In the genomic region with DNA sequence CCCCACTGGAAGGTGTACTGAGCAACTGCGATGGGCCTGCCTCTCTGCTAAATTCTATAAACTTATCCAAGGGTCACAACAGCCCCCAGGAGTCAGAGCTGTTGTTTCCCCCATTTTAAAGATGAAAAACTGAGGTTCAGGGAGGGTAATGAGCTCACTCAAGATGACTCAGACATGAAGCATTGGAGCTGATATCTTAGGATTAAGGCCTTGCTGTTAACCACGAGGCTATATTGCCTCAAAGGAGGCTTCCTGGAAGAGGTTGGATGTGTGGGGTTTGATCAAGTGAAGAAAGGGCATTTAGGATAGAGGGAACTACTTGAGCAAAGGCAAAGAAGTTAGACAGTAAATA, we compare ENCODE assay signal across 12 cellular contexts. TPM values are rescaled to one million over a fixed set of nuclear protein-coding genes. Genes with fewer than 3 reads are reported as not detected.
DNase-seq lines count a peak whose midpoint lies in the region; ATAC-seq, FAIRE-seq and TF ChIP-seq lines count a peak whose summit lies in the region.
"Had no signal": no experiment of that assay in that cellular context is flagged by ENCODE, and none has a peak within 500 bp of the region (broad histone marks: within the 10 kb centered on the region; RNA-seq: fewer than 3 reads in every experiment).

No MANE protein-coding gene starts in this region.

- H3K9me3 Mint-ChIP-seq in activated CD8-positive, alpha-beta T cell treated with anti-CD3 and anti-CD28 coated beads, Interleukin-2, amount 10 ng/mL, durations not matched to agents 7 days and 5 days (ENCODE audit: insufficient read depth) = no peaks in the 10 kb centered on the region

- H3K27me3 Mint-ChIP-seq in activated CD8-positive, alpha-beta T cell treated with anti-CD3 and anti-CD28 coated beads, Interleukin-2, amount 10 ng/mL, durations not matched to agents 7 days and 5 days (ENCODE audit: low read depth) = no peaks in the 10 kb centered on the region

- H3K36me3 Mint-ChIP-seq in activated CD8-positive, alpha-beta T cell treated with anti-CD3 and anti-CD28 coated beads, Interleukin-2, amount 10 ng/mL, durations not matched to agents 7 days and 5 days (ENCODE audit: low read depth) = peaks cover 23% of the 10 kb centered on the region

- H3K9me1 ChIP-seq in keratinocyte (ENCODE audit: control insufficient read depth, extremely low read depth, insufficient read depth, low read length) = peaks cover 4% of the 10 kb centered on the region

- peaks cover 78% of the 10 kb centered on the region for H3K4me1 Mint-ChIP-seq in activated CD8-positive, alpha-beta T cell treated with anti-CD3 and anti-CD28 coated beads, Interleukin-2, amount 10 ng/mL, durations not matched to agents 7 days and 5 days (ENCODE audit: low read depth)

- peak overlapping the region; percentile 89 for H3K27ac Mint-ChIP-seq in activated CD8-positive, alpha-beta T cell treated with anti-CD3 and anti-CD28 coated beads, Interleukin-2, amount 10 ng/mL, durations not matched to agents 7 days and 5 days

- CTCF ChIA-PET in activated CD8-positive, alpha-beta T cell treated with anti-CD3 and anti-CD28 coated beads, Interleukin-2, amount 10 ng/mL, durations not matched to agents 7 days and 5 days (lab: Charles Lee) = interaction anchor here (0.7 to 4.2 kb wide), 10 partner anchors 9 to 587 kb away, joined by 3 to 19 read pairs (median 4); a partner anchor contains a TSS

- TF ChIP-seq CTCF in left ventricle myocardium inferior (IDR thresholded peaks at IDR 0.05; ENCODE audit: borderline replicate concordance) (no peak), keratinocyte (optimal IDR thresholded peaks at IDR 0.05 in 1 of 3, IDR thresholded peaks at IDR 0.05 in 1 of 3, conservative IDR thresholded peaks at IDR 0.05 in 1 of 3; ENCODE audit: extremely low read depth in 1 of 3, insufficient read depth in 2 of 3, low read length in 3 of 3) (no peak)

- intact Hi-C loops in left ventricle myocardium inferior (cut with micrococcal nuclease) (no loop called here), Right ventricle myocardium superior (cut with DNase I) (no loop called here)

- H3K4me2 ChIP-seq in keratinocyte (ENCODE audit: control insufficient read depth, extremely low read depth, insufficient read depth, low read depth, low read length) = peak overlapping the region; percentile 9

- no peak overlapping the region for H3K4me3 ChIP-seq in left ventricle myocardium inferior
- H3K4me3 ChIP-seq in keratinocyte (ENCODE audit: control insufficient read depth in 2 of 3, extremely low read depth in 1 of 3, insufficient read depth in 2 of 3, low read depth in 1 of 3, low read length in 3 of 3) = no peak overlapping the region
- H3K4me3 ChIP-seq: HAP-1 had no signal

- H3K4me1 ChIP-seq in left ventricle myocardium inferior (peaks cover 92% of the 10 kb centered on the region), keratinocyte (ENCODE audit: control insufficient read depth, extremely low read depth, insufficient read depth, low read length) (peaks cover 23% of the 10 kb centered on the region)
- H3K4me1 ChIP-seq: HAP-1 had no signal

- H3K36me3 ChIP-seq in left ventricle myocardium inferior (no peaks in the 10 kb centered on the region), keratinocyte (ENCODE audit: control insufficient read depth in 2 of 2, extremely low read depth in 1 of 2, insufficient read depth in 2 of 2, low read length in 2 of 2) (peaks cover 4 to 9% of the 10 kb centered on the region in 2 experiments)
- H3K36me3 ChIP-seq: HAP-1 had no signal

- POLR2A ChIA-PET in activated CD8-positive, alpha-beta T cell treated with anti-CD3 and anti-CD28 coated beads, Interleukin-2, amount 10 ng/mL, durations not matched to agents 7 days and 5 days (lab: Charles Lee) = interaction anchor here (0.7 to 2.5 kb wide), 3 partner anchors 11 to 69 kb away, joined by 3 to 9 read pairs (median 4); no protein-coding TSS in a partner anchor

- peaks cover 7% of the 10 kb centered on the region for H4K20me1 ChIP-seq in keratinocyte (ENCODE audit: control insufficient read depth, extremely low read depth, insufficient read depth, low read length)

- dilution Hi-C loops in keratinocyte (cut with MboI; ENCODE audit: extremely low pct_ligation_motif_present, low sequenced_read_pairs) = no loop called here

- peaks cover 19% of the 10 kb centered on the region for H3K79me2 ChIP-seq in keratinocyte (ENCODE audit: control insufficient read depth, insufficient read depth, low read length)

- H3K9ac ChIP-seq in keratinocyte (ENCODE audit: control insufficient read depth, extremely low read depth, insufficient read depth, low read length) = peak overlapping the region; percentile 4

- H2AFZ ChIP-seq in keratinocyte (ENCODE audit: control insufficient read depth, low read length) = no peak overlapping the region

- no peaks in the 10 kb centered on the region for H3K9me3 ChIP-seq in left ventricle myocardium inferior (replicated peaks)
- H3K9me3 ChIP-seq in keratinocyte (ENCODE audit: control insufficient read depth, low read depth, low read length) = no peaks in the 10 kb centered on the region
- H3K9me3 ChIP-seq: HAP-1 had no signal

- H3K4me3 Mint-ChIP-seq in activated CD8-positive, alpha-beta T cell treated with anti-CD3 and anti-CD28 coated beads, Interleukin-2, amount 10 ng/mL, durations not matched to agents 7 days and 5 days = peak overlapping the region; percentile 55

- no peak for DNase-seq in left ventricle myocardium inferior
- DNase-seq in Right ventricle myocardium superior = no peak
- no peak for DNase-seq in activated CD8-positive, alpha-beta T cell treated with anti-CD3 and anti-CD28 coated beads, Interleukin-2, amount 10 ng/mL, durations not matched to agents 7 days and 5 days
- no peak for DNase-seq in keratinocyte (ENCODE audit: low read depth, low spot score)
- peak; percentile 40 for DNase-seq in urothelium cell line (ENCODE audit: low spot score)
- DNase-seq in NCI-H345 treated with DMSO at 0.1 percent for 48 hours (lab: John Stamatoyannopoulos, UW; ENCODE audit: unreplicated experiment) = no peak
- DNase-seq in NCI-H345 (lab: John Stamatoyannopoulos, UW) = no peak
- DNase-seq: amygdala, Calu3, NCI-H524 had no signal

- no peak for ATAC-seq in Right ventricle myocardium superior (ENCODE audit: poor library complexity)
- no peak for ATAC-seq in activated CD8-positive, alpha-beta T cell treated with anti-CD3 and anti-CD28 coated beads, Interleukin-2, amount 10 ng/mL, durations not matched to agents 7 days and 5 days
- ATAC-seq in GM21825 (IDR thresholded peaks at IDR 0.05; ENCODE audit: unreplicated experiment) = no peak

- H3K27me3 ChIP-seq in left ventricle myocardium inferior (ENCODE audit: low read depth) = no peaks in the 10 kb centered on the region
- no peaks in the 10 kb centered on the region for H3K27me3 ChIP-seq in keratinocyte (ENCODE audit: control insufficient read depth, extremely low read depth, insufficient read depth, low read length)

- H3K27ac ChIP-seq in left ventricle myocardium inferior (replicated peaks) = peak overlapping the region; percentile 85
- H3K27ac ChIP-seq in keratinocyte (ENCODE audit: control insufficient read depth, insufficient read depth, low read length) = peak overlapping the region; percentile 33

- FAIRE-seq in keratinocyte (lab: Jason Lieb, UNC) (peak; percentile 70), urothelium cell line (lab: Jason Lieb, UNC) (no peak)

RNA-seq across cellular contexts. Expression of a gene that starts 6.7 kb away (rescaled TPM):
- total RNA-seq in left ventricle myocardium inferior = 14.4 TPM
- 11.8 TPM for total RNA-seq in Right ventricle myocardium superior
- total RNA-seq in activated CD8-positive, alpha-beta T cell treated with anti-CD3 and anti-CD28 coated beads, Interleukin-2, amount 10 ng/mL, durations not matched to agents 7 days and 5 days = 10 to 100 TPM; 30.7 to 31.3 TPM
- polyA plus RNA-seq in keratinocyte = 19.0 to 25.8 TPM (median 22.3 TPM) in 3 replicates
- polyA plus RNA-seq in keratinocyte (2011; ENCODE audit: low read depth) = 14.6 TPM
- 28.4 and 30.9 TPM in 2 replicates for polyA plus RNA-seq in keratinocyte (2011; cell fraction: cytosol; rRNA removed)
- 34.5 and 41.1 TPM in 2 replicates for polyA plus RNA-seq in keratinocyte (2011; cell fraction: nucleus; rRNA removed)
- 10.4 and 19.4 TPM in 2 replicates for polyA plus RNA-seq in keratinocyte (2012; ENCODE audit: low replicate concordance)
- polyA minus RNA-seq in keratinocyte = 20.1 to 32.6 TPM (median 20.3 TPM) in 3 replicates
- 32.4 TPM for polyA minus RNA-seq in keratinocyte (2011; cell fraction: cytosol; rRNA and poly(A)+ RNA removed)
- 11.5 and 12.0 TPM in 2 replicates for polyA minus RNA-seq in keratinocyte (2011; cell fraction: nucleus; rRNA and poly(A)+ RNA removed)
